In genomic region chr1:70907563-70908310, GRCh38 we compare ENCODE assay signal across 1 cellular context.
TF ChIP-seq lines count a peak whose summit lies in the region.

No MANE protein-coding gene starts in this region.

TF ChIP-seq in GM23338, 12 proteins besides CTCF, POLR2A, EP300 and RAD21 (continued from another document):
- TF ChIP-seq ETS1 (IDR thresholded peaks at IDR 0.05) (no peak), ZNF462 (CRISPR knock-in tag; IDR thresholded peaks at IDR 0.05) (no peak), ZNF114 (CRISPR knock-in tag; IDR thresholded peaks at IDR 0.05) (no peak), POLR2AphosphoS5 (IDR thresholded peaks at IDR 0.05; ENCODE audit: low read depth) (no peak), EZH2phosphoT487 (IDR thresholded peaks at IDR 0.05; ENCODE audit: unreplicated experiment) (no peak), NANOG (IDR thresholded peaks at IDR 0.05; ENCODE audit: borderline replicate concordance) (no peak), JUNB (IDR thresholded peaks at IDR 0.05; ENCODE audit: unreplicated experiment) (no peak), STAT1 (IDR thresholded peaks at IDR 0.05; ENCODE audit: unreplicated experiment) (no peak), EZH2 (IDR thresholded peaks at IDR 0.05; ENCODE audit: low read depth, unreplicated experiment) (no peak), CREB1 (CRISPR knock-in tag; IDR thresholded peaks at IDR 0.05; ENCODE audit: low read depth) (no peak)
